30 cellular contexts compared by ENCODE assay signal in genomic region chr2:113141451-113141850, GRCh38. TPM values are rescaled to one million over a fixed set of nuclear protein-coding genes. Genes with fewer than 3 reads are reported as not detected.
"Had no signal": no experiment of that assay in that cellular context is flagged by ENCODE, and none has a peak within 500 bp of the region (broad histone marks: within the 10 kb centered on the region; RNA-seq: fewer than 3 reads in every experiment).

No MANE protein-coding gene starts in this region.

- H3K4me3 ChIP-seq: gastrocnemius medialis, hepatocyte, left lung, mucosa of descending colon, neural progenitor cell, prostate gland, sigmoid colon, stomach, thyroid gland had no signal

- H3K4me2 ChIP-seq: hepatocyte, neural progenitor cell had no signal

- H3K9me3 ChIP-seq: left lung, mucosa of descending colon, prostate gland, sigmoid colon, stomach, thyroid gland had no signal

- ATAC-seq: esophagus mucosa; gastrocnemius medialis; left cardiac atrium; left lung; mucosa of descending colon; naive thymus-derived CD4-positive, alpha-beta T cell; right cardiac atrium; stimulated activated effector memory CD8-positive, alpha-beta T cell treated with anti-CD3 and anti-CD28 coated beads, Interleukin-12 subunit alpha, Interleukin-12 subunit beta, amount 100 ng/mL, for 72 hours had no signal

- H3K4me1 ChIP-seq: gastrocnemius medialis, neural progenitor cell, prostate gland, sigmoid colon had no signal

- DNase-seq: cortex of kidney; effector CD4-positive, alpha-beta T cell; endodermal cell; foreskin fibroblast; gastrocnemius medialis; left cardiac atrium; left lung; mesenchymal stem cell; mucosa of descending colon; naive thymus-derived CD4-positive, alpha-beta T cell; right cardiac atrium; sigmoid colon; stimulated activated CD4-positive, alpha-beta T cell treated with anti-CD3 and anti-CD28 coated beads, Interleukin-2, amount 100 ng/mL, for 24 hours; stimulated activated CD4-positive, alpha-beta T cell treated with anti-CD3 and anti-CD28 coated beads, Interleukin-4, amount 100 ng/mL, for 24 hours; stimulated activated naive CD4-positive, alpha-beta T cell treated with Interleukin-2 at 50 U/mL for 16 hours; stomach; thyroid gland had no signal

- H3K79me2 ChIP-seq: hepatocyte had no signal

- H3K36me3 ChIP-seq: gastrocnemius medialis, left lung, neural progenitor cell, prostate gland, sigmoid colon, stomach, thyroid gland had no signal

- H3K27me3 ChIP-seq: gastrocnemius medialis, hepatocyte, left lung, neural progenitor cell, sigmoid colon, stomach, thyroid gland had no signal

- H3K9ac ChIP-seq: neural progenitor cell had no signal

- H2AFZ ChIP-seq: hepatocyte, neural progenitor cell had no signal

- H3K27ac ChIP-seq: epithelial cell of prostate, gastrocnemius medialis, hepatocyte, left lung, neural progenitor cell, prostate gland, sigmoid colon, stomach, thyroid gland had no signal

RNA-seq across cellular contexts. Expression of gene IL1RN, which starts 14.1 kb away (rescaled TPM):
- total RNA-seq: dermis microvascular lymphatic vessel endothelial cell, endodermal cell, glomerular endothelial cell, lung microvascular endothelial cell, mesothelial cell of epicardium, osteoblast, skeletal muscle tissue, temporal lobe had no signal
- polyA plus RNA-seq: naive thymus-derived CD4-positive, alpha-beta T cell had no signal
